1 cellular context compared by ENCODE assay signal in genomic region chr21:46124926-46125845, GRCh38.
TF ChIP-seq lines count a peak whose summit lies in the region.

No MANE protein-coding gene starts in this region.

TF ChIP-seq in IMR-90, 13 proteins besides CTCF, POLR2A, EP300 and RAD21 (continued from another document):
- TF ChIP-seq, protein P1, sequence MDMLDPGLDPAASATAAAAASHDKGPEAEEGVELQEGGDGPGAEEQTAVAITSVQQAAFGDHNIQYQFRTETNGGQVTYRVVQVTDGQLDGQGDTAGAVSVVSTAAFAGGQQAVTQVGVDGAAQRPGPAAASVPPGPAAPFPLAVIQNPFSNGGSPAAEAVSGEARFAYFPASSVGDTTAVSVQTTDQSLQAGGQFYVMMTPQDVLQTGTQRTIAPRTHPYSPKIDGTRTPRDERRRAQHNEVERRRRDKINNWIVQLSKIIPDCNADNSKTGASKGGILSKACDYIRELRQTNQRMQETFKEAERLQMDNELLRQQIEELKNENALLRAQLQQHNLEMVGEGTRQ (IDR thresholded peaks at IDR 0.05; ENCODE audit: low read depth, low read length), result no peak
